ENCODE assay signal across 1 cellular context in genomic region chr9:128153117-128153946, GRCh38.
A peak's percentile ranks its signal among the peaks of the same experiment; 100 is the strongest.
TF ChIP-seq lines count a peak whose summit lies in the region.

No MANE protein-coding gene starts in this region.

TF ChIP-seq in HepG2, 621 proteins besides CTCF, POLR2A, EP300 and RAD21:
- TF ChIP-seq RARG (CRISPR knock-in tag; IDR thresholded peaks at IDR 0.05; ENCODE audit: low read depth): no peak
- peak; percentile 63; the same call in 1 of the 2 replicates for TF ChIP-seq HIC2 (CRISPR knock-in tag; IDR thresholded peaks at IDR 0.05; ENCODE audit: low read depth)
- peak; percentile 40 for TF ChIP-seq ZNF687 (CRISPR knock-in tag; IDR thresholded peaks at IDR 0.05)
- peak; percentile 26; the same call in 1 of the 2 replicates for TF ChIP-seq FOXA3 (CRISPR knock-in tag; IDR thresholded peaks at IDR 0.05)
- 0 out of 2 replicates have a peak, but pooled peaks have one; percentile 42 for TF ChIP-seq ZNF451 (CRISPR knock-in tag; IDR thresholded peaks at IDR 0.05)
- TF ChIP-seq ZNF768 (CRISPR knock-in tag; IDR thresholded peaks at IDR 0.05): peak; percentile 9; the same call in 1 of the 2 replicates
- no peak for TF ChIP-seq ZNF205 (CRISPR knock-in tag; IDR thresholded peaks at IDR 0.05)
- no peak for TF ChIP-seq CREM (IDR thresholded peaks at IDR 0.05)
- no peak for TF ChIP-seq CREM (CRISPR knock-in tag; IDR thresholded peaks at IDR 0.05)
- no peak for TF ChIP-seq SNAI1 (CRISPR knock-in tag; IDR thresholded peaks at IDR 0.05; ENCODE audit: borderline replicate concordance)
- TF ChIP-seq ZNF17 (CRISPR knock-in tag; IDR thresholded peaks at IDR 0.05): no peak
- TF ChIP-seq BCL6 (CRISPR knock-in tag; IDR thresholded peaks at IDR 0.05): peak; percentile 40; the same call in 1 of the 2 replicates
- TF ChIP-seq RXRB (CRISPR knock-in tag; IDR thresholded peaks at IDR 0.05; ENCODE audit: borderline replicate concordance): no peak
- peak; percentile 2 for TF ChIP-seq ZNF883 (CRISPR knock-in tag; IDR thresholded peaks at IDR 0.05; ENCODE audit: not compliant biosample characterization)
- no peak for TF ChIP-seq NCOR1 (IDR thresholded peaks at IDR 0.05; ENCODE audit: borderline replicate concordance, low read length)
- TF ChIP-seq RBFOX2 (IDR thresholded peaks at IDR 0.05; ENCODE audit: low read depth, low read length): no peak
- TF ChIP-seq ZKSCAN5 (CRISPR knock-in tag; IDR thresholded peaks at IDR 0.05): no peak
- TF ChIP-seq MYC (CRISPR knock-in tag; IDR thresholded peaks at IDR 0.05; ENCODE audit: borderline replicate concordance): no peak
- TF ChIP-seq ZBTB33 (CRISPR knock-in tag; IDR thresholded peaks at IDR 0.05): peak; percentile 71
- TF ChIP-seq NFAT5 (CRISPR knock-in tag; IDR thresholded peaks at IDR 0.05): no peak
- no peak for TF ChIP-seq MAFF (IDR thresholded peaks at IDR 0.05; ENCODE audit: low read depth, low read length)
